10 cellular contexts compared by ENCODE assay signal in the genomic region with DNA sequence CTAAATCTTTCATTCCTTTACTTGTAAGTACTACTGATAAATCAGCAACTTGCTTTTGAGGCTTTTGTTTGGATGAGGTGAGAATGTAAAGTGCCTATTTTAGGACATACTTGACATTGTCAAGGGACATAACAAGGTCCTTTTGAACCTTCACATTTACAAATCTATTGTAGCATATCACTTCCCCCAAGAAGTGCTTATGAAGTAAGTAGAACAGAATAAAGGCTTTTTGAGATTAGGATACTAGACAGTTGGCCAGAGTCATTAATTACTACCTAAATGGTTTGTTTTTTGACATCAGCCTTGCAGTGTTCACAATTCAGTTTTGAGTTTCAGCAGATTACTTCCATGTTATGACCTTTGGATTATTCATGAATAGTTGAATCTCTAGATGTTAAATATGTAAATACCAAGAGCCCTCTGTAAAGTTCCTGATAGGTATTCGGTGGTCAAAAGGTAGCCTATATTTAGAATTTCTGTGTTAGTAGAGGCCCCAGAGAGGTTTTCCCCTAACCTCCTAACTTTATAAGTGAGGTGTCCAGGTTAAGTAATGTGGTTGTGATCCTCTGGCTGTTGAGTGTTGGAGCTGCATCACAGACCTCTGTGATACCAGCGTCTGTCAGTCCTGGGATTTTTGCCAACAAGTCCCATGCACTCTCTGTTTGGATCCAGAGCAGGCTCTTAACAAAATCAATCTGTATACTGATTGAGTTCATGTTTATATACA.
DNase-seq lines count a peak whose midpoint lies in the region; ATAC-seq, FAIRE-seq and TF ChIP-seq lines count a peak whose summit lies in the region.
"Had no signal": no experiment of that assay in that cellular context is flagged by ENCODE, and none has a peak within 500 bp of the region (broad histone marks: within the 10 kb centered on the region; RNA-seq: fewer than 3 reads in every experiment).

No MANE protein-coding gene starts in this region.

- peak overlapping the region; percentile 19 for H3K27ac Mint-ChIP-seq in stimulated activated memory B cell treated with anti-CD40 and anti-IgM and Interleukin-4, amounts not matched to agents 10 μg/mL and 1 μg/mL and 100 μg/mL, for 72 hours
- H3K27ac Mint-ChIP-seq in CD8-positive, alpha-beta T cell: no peak overlapping the region
- H3K27ac Mint-ChIP-seq: activated T-helper 17 cell treated with anti-CD3 and anti-CD28 coated beads, Interleukin-2, amount 50 U/mL, for 72 hours; T-helper 1 cell treated with Interleukin-12 subunit alpha and Interleukin-12 subunit beta and Interleukin-4 antibody, amounts not matched to agents 30 μg/mL and 1 μg/mL, for 36 hours had no signal

- no peak overlapping the region for H3K4me3 ChIP-seq in CD8-positive, alpha-beta T cell (ENCODE audit: low read depth, low read length)

- H3K27me3 ChIP-seq in CD8-positive, alpha-beta T cell (ENCODE audit: insufficient read depth, low read length): no peaks in the 10 kb centered on the region

- DNase-seq in NCI-H345 (lab: John Stamatoyannopoulos, UW) (peak; percentile 38), NCI-H345 treated with DMSO at 0.1 percent for 48 hours (lab: John Stamatoyannopoulos, UW; ENCODE audit: unreplicated experiment) (no peak), RCC 7860 (ENCODE audit: low spot score) (peak; percentile 26), foreskin melanocyte (peak; percentile 18), T1000 (lab: John Stamatoyannopoulos, UW) (no peak)
- no peak for DNase-seq in stimulated activated CD8-positive, alpha-beta memory T cell treated with anti-CD3 and anti-CD28 coated beads, Interleukin-4, amount 100 ng/mL, for 48 hours
- DNase-seq in CD8-positive, alpha-beta T cell: no peak

- H3K27ac ChIP-seq in CD8-positive, alpha-beta T cell (ENCODE audit: low read depth, low read length): no peak overlapping the region

- no peak for TF ChIP-seq CTCF in CD8-positive, alpha-beta T cell (IDR thresholded peaks at IDR 0.05)

- FAIRE-seq in RCC 7860 (lab: Jason Lieb, UNC): peak; percentile 52

- POLR2A ChIA-PET in CD8-positive, alpha-beta T cell (lab: Charles Lee): no interaction called here

- peaks cover 53% of the 10 kb centered on the region for H3K4me1 Mint-ChIP-seq in stimulated activated memory B cell treated with anti-CD40 and anti-IgM and Interleukin-4, amounts not matched to agents 10 μg/mL and 1 μg/mL and 100 μg/mL, for 72 hours
- H3K4me1 Mint-ChIP-seq in CD8-positive, alpha-beta T cell (ENCODE audit: low read depth): peaks cover 39% of the 10 kb centered on the region

- peaks cover 11% of the 10 kb centered on the region for H3K9me3 Mint-ChIP-seq in stimulated activated memory B cell treated with anti-CD40 and anti-IgM and Interleukin-4, amounts not matched to agents 10 μg/mL and 1 μg/mL and 100 μg/mL, for 72 hours
- peaks cover 15% of the 10 kb centered on the region for H3K9me3 Mint-ChIP-seq in CD8-positive, alpha-beta T cell
- H3K9me3 Mint-ChIP-seq: activated T-helper 17 cell treated with anti-CD3 and anti-CD28 coated beads, Interleukin-2, amount 50 U/mL, for 72 hours had no signal

- H3K4me3 Mint-ChIP-seq in stimulated activated memory B cell treated with anti-CD40 and anti-IgM and Interleukin-4, amounts not matched to agents 10 μg/mL and 1 μg/mL and 100 μg/mL, for 72 hours: no peak overlapping the region
- H3K4me3 Mint-ChIP-seq in CD8-positive, alpha-beta T cell: no peak overlapping the region
- H3K4me3 Mint-ChIP-seq: activated T-helper 17 cell treated with anti-CD3 and anti-CD28 coated beads, Interleukin-2, amount 50 U/mL, for 72 hours; T-helper 1 cell treated with Interleukin-12 subunit alpha and Interleukin-12 subunit beta and Interleukin-4 antibody, amounts not matched to agents 30 μg/mL and 1 μg/mL, for 36 hours had no signal

- H3K27me3 Mint-ChIP-seq in stimulated activated memory B cell treated with anti-CD40 and anti-IgM and Interleukin-4, amounts not matched to agents 10 μg/mL and 1 μg/mL and 100 μg/mL, for 72 hours: no peaks in the 10 kb centered on the region
- no peaks in the 10 kb centered on the region for H3K27me3 Mint-ChIP-seq in CD8-positive, alpha-beta T cell (ENCODE audit: low read depth)
- H3K27me3 Mint-ChIP-seq: activated T-helper 17 cell treated with anti-CD3 and anti-CD28 coated beads, Interleukin-2, amount 50 U/mL, for 72 hours had no signal

- CTCF ChIA-PET in CD8-positive, alpha-beta T cell (lab: Charles Lee): no interaction called here

- H3K36me3 ChIP-seq in CD8-positive, alpha-beta T cell (ENCODE audit: insufficient read depth, low read length): no peaks in the 10 kb centered on the region

- ATAC-seq in stimulated activated memory B cell treated with anti-CD40 and anti-IgM and Interleukin-4, amounts not matched to agents 10 μg/mL and 1 μg/mL and 100 μg/mL, for 72 hours: no peak
- no peak for ATAC-seq in CD8-positive, alpha-beta T cell
- ATAC-seq: activated T-helper 17 cell treated with anti-CD3 and anti-CD28 coated beads, Interleukin-2, amount 50 U/mL, for 72 hours had no signal

- peaks cover 26% of the 10 kb centered on the region for H3K36me3 Mint-ChIP-seq in stimulated activated memory B cell treated with anti-CD40 and anti-IgM and Interleukin-4, amounts not matched to agents 10 μg/mL and 1 μg/mL and 100 μg/mL, for 72 hours
- H3K36me3 Mint-ChIP-seq in CD8-positive, alpha-beta T cell: peaks cover 26% of the 10 kb centered on the region

- intact Hi-C loops in CD8-positive, alpha-beta T cell (cut with DNase I, micrococcal nuclease): no loop called here

- peaks cover 15% of the 10 kb centered on the region for H3K4me1 ChIP-seq in CD8-positive, alpha-beta T cell (ENCODE audit: insufficient read depth, low read length)

- H3K9me3 ChIP-seq in CD8-positive, alpha-beta T cell (ENCODE audit: low read length): no peaks in the 10 kb centered on the region

Comparison
In these comparisons a context has a peak if more than half of its experiments do, and no peak if none do; other contexts are left out.
1. DNase-seq: peak in NCI-H345 (single experiment), RCC 7860 (single experiment) and foreskin melanocyte (single experiment); none in NCI-H345 treated with DMSO at 0.1 percent for 48 hours (single experiment), stimulated activated CD8-positive, alpha-beta memory T cell treated with anti-CD3 and anti-CD28 coated beads, Interleukin-4, amount 100 ng/mL, for 48 hours (single experiment), T1000 (single experiment) and CD8-positive, alpha-beta T cell (0 of 7).